Comparison of ENCODE assay signal across 28 cellular contexts in the genomic region with DNA sequence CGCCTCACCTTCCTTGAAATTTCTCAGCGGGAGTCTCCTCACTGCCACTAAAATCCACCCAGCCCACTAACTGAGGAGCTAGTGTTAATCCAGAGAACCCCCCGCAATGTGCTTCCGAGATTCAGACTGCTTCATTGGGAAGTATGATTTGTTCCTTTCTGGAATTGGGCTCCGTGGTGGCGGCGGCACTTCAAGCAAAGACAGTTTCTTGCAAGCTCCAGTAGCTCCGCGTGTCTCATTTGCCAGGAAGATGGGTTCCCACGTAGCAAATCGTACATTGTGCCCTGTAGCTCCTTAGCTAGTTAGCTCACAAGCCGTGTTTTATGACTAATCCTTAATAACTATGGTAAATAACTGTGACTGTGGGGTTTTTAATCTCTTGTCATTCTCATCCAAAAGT. TPM values are rescaled to one million over a fixed set of nuclear protein-coding genes. Genes with fewer than 3 reads are reported as not detected.
"Had no signal": no experiment of that assay in that cellular context is flagged by ENCODE, and none has a peak within 500 bp of the region (broad histone marks: within the 10 kb centered on the region; RNA-seq: fewer than 3 reads in every experiment).

No MANE protein-coding gene starts in this region.

- DNase-seq: effector CD8-positive, alpha-beta T cell; endodermal cell; foreskin keratinocyte; heart right ventricle; left cardiac atrium; left lung; mesenchymal stem cell; naive thymus-derived CD4-positive, alpha-beta T cell; occipital lobe; pancreas; stimulated activated CD4-positive, alpha-beta T cell treated with anti-CD3 and anti-CD28 coated beads, Interleukin-2, amount 100 ng/mL, for 24 hours; stimulated activated CD4-positive, alpha-beta T cell treated with anti-CD3 and anti-CD28 coated beads, Interleukin-4, amount 100 ng/mL, for 24 hours; stimulated activated naive CD8-positive, alpha-beta T cell treated with anti-CD3 and anti-CD28 coated beads, Interleukin-15, Interleukin-2, amounts not matched to agents 100 U/mL and 50 U/mL, for 24 hours; thyroid gland; trophoblast cell had no signal

- H3K27ac Mint-ChIP-seq: endodermal cell; mesothelial cell of epicardium; naive thymus-derived CD4-positive, alpha-beta T cell; nephron; stimulated activated effector memory CD8-positive, alpha-beta T cell treated with anti-CD3 and anti-CD28 coated beads, Interleukin-12 subunit alpha, Interleukin-12 subunit beta, amount 100 ng/mL, for 72 hours had no signal

- H3K27me3 ChIP-seq: pancreas, right atrium auricular region, thyroid gland, vagina had no signal

- H3K36me3 ChIP-seq: esophagus muscularis mucosa, gastroesophageal sphincter, left lung, pancreas, right atrium auricular region, suprapubic skin, thyroid gland, vagina had no signal

- H3K4me1 Mint-ChIP-seq: endodermal cell; mesothelial cell of epicardium; naive thymus-derived CD4-positive, alpha-beta T cell; nephron; stimulated activated effector memory CD8-positive, alpha-beta T cell treated with anti-CD3 and anti-CD28 coated beads, Interleukin-12 subunit alpha, Interleukin-12 subunit beta, amount 100 ng/mL, for 72 hours had no signal

- H3K4me3 Mint-ChIP-seq: endodermal cell; mesothelial cell of epicardium; naive thymus-derived CD4-positive, alpha-beta T cell; nephron; stimulated activated effector memory CD8-positive, alpha-beta T cell treated with anti-CD3 and anti-CD28 coated beads, Interleukin-12 subunit alpha, Interleukin-12 subunit beta, amount 100 ng/mL, for 72 hours had no signal

- H3K4me1 ChIP-seq: esophagus muscularis mucosa, foreskin keratinocyte, gastroesophageal sphincter, heart right ventricle, left lung, pancreas, right atrium auricular region, suprapubic skin, thyroid gland, vagina had no signal

- H3K36me3 Mint-ChIP-seq: mesothelial cell of epicardium; stimulated activated effector memory CD8-positive, alpha-beta T cell treated with anti-CD3 and anti-CD28 coated beads, Interleukin-12 subunit alpha, Interleukin-12 subunit beta, amount 100 ng/mL, for 72 hours had no signal

- H3K27ac ChIP-seq: esophagus muscularis mucosa, foreskin keratinocyte, gastroesophageal sphincter, heart right ventricle, left lung, pancreas, right atrium auricular region, suprapubic skin, thyroid gland, vagina had no signal

- H3K9me3 ChIP-seq: esophagus muscularis mucosa, gastroesophageal sphincter, heart right ventricle, left lung, pancreas, right atrium auricular region, suprapubic skin, thyroid gland, vagina had no signal

- H3K9me3 Mint-ChIP-seq: endodermal cell; mesothelial cell of epicardium; nephron; stimulated activated effector memory CD8-positive, alpha-beta T cell treated with anti-CD3 and anti-CD28 coated beads, Interleukin-12 subunit alpha, Interleukin-12 subunit beta, amount 100 ng/mL, for 72 hours had no signal

- H3K4me3 ChIP-seq: esophagus muscularis mucosa, left lung, pancreas, smooth muscle cell, suprapubic skin, thyroid gland, vagina had no signal

RNA-seq across cellular contexts. Expression of gene SLC6A1, which starts 45.4 kb away (rescaled TPM):
- total RNA-seq: endothelial cell of umbilical vein; epithelial cell of proximal tubule; fibroblast of lung; foreskin keratinocyte; kidney epithelial cell; mesothelial cell of epicardium; naive thymus-derived CD4-positive, alpha-beta T cell had no signal
- polyA plus RNA-seq: endothelial cell of umbilical vein; fibroblast of lung; foreskin keratinocyte; naive thymus-derived CD4-positive, alpha-beta T cell had no signal
